8 cellular contexts compared by ENCODE assay signal in the genomic region with DNA sequence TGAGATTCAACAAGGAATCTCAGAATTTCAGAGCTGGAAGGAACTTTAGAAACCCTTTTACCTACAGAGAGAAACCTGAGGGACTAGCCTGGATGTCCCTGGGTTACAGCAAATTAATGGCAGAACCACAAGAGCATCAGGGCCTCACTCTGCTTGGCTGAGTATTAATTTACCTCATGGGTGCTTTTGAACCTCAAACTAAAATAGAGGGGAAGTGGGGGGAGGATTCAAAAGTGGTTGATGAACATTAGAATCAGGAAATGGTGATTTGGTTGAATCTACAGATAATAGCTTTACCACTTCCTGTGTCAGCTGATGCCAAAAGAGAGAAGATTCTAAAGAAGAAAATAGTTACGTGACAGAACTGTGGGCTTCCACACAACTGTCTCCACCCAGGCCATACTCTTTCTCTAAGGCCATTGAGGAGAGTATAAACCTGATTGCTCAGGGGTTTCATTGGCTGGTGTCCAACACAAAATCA. TPM values are rescaled to one million over a fixed set of nuclear protein-coding genes. Genes with fewer than 3 reads are reported as not detected.
A peak's percentile ranks its signal among the peaks of the same experiment; 100 is the strongest.
DNase-seq lines count a peak whose midpoint lies in the region; ATAC-seq and TF ChIP-seq lines count a peak whose summit lies in the region.

No MANE protein-coding gene starts in this region.

- H3K27me3 Mint-ChIP-seq in activated naive CD4-positive, alpha-beta T cell treated with anti-CD3 and anti-CD28 coated beads, Interleukin-2, amount 10 ng/mL, durations not matched to agents 7 days and 5 days = no peaks in the 10 kb centered on the region
- H3K27me3 Mint-ChIP-seq in stimulated activated naive B cell treated with anti-CD40 and anti-IgM and Interleukin-4, amounts not matched to agents 10 μg/mL and 1 μg/mL and 100 μg/mL, for 72 hours = peaks cover 9 to 21% of the 10 kb centered on the region in 2 donors
- peaks cover 30% of the 10 kb centered on the region for H3K27me3 Mint-ChIP-seq in HFFc6 (ENCODE audit: insufficient read depth)

- H3K4me3 ChIP-seq in SK-N-MC = peak overlapping the region; percentile 0; the same call in 1 of the 2 replicates

- H3K27ac Mint-ChIP-seq in activated naive CD4-positive, alpha-beta T cell treated with anti-CD3 and anti-CD28 coated beads, Interleukin-2, amount 10 ng/mL, durations not matched to agents 7 days and 5 days = peak overlapping the region; percentile 96
- peak overlapping the region; percentile 97 for H3K27ac Mint-ChIP-seq in stimulated activated naive B cell treated with anti-CD40 and anti-IgM and Interleukin-4, amounts not matched to agents 10 μg/mL and 1 μg/mL and 100 μg/mL, for 72 hours
- H3K27ac Mint-ChIP-seq in HFFc6 = no peak overlapping the region

- no peak overlapping the region for H3K27ac ChIP-seq in SK-N-MC

- H3K9me3 ChIP-seq in SK-N-MC (ENCODE audit: low read depth, low read length) = no peaks in the 10 kb centered on the region

- peaks cover 21% of the 10 kb centered on the region for H3K36me3 Mint-ChIP-seq in activated naive CD4-positive, alpha-beta T cell treated with anti-CD3 and anti-CD28 coated beads, Interleukin-2, amount 10 ng/mL, durations not matched to agents 7 days and 5 days
- H3K36me3 Mint-ChIP-seq in stimulated activated naive B cell treated with anti-CD40 and anti-IgM and Interleukin-4, amounts not matched to agents 10 μg/mL and 1 μg/mL and 100 μg/mL, for 72 hours = peaks cover 9% of the 10 kb centered on the region in 2 donors
- no peaks in the 10 kb centered on the region for H3K36me3 Mint-ChIP-seq in HFFc6 (ENCODE audit: low read depth)

- peak overlapping the region; percentile 53 for H3K4me3 Mint-ChIP-seq in activated naive CD4-positive, alpha-beta T cell treated with anti-CD3 and anti-CD28 coated beads, Interleukin-2, amount 10 ng/mL, durations not matched to agents 7 days and 5 days
- H3K4me3 Mint-ChIP-seq in stimulated activated naive B cell treated with anti-CD40 and anti-IgM and Interleukin-4, amounts not matched to agents 10 μg/mL and 1 μg/mL and 100 μg/mL, for 72 hours = peak overlapping the region; percentile 18 to 23
- no peak overlapping the region for H3K4me3 Mint-ChIP-seq in HFFc6

- no peak overlapping the region for H3K9ac ChIP-seq in SK-N-MC (ENCODE audit: insufficient read length)

- H3K36me3 ChIP-seq in SK-N-MC (ENCODE audit: insufficient read depth, low read length) = no peaks in the 10 kb centered on the region

- DNase-seq in activated naive CD4-positive, alpha-beta T cell treated with anti-CD3 and anti-CD28 coated beads, Interleukin-2, amount 10 ng/mL, durations not matched to agents 7 days and 5 days = peak; percentile 58
- no peak for DNase-seq in activated naive CD4-positive, alpha-beta T cell treated with anti-CD3 and anti-CD28 coated beads, Interleukin-2, amount 50 U/mL, for 16 hours
- DNase-seq in SK-N-MC (ENCODE audit: low read depth, low spot score) (peak; percentile 61), RKO (ENCODE audit: low spot score) (no peak), HFFc6 (no peak)
- peak; percentile 44 for DNase-seq in stimulated activated naive B cell treated with anti-CD40 and anti-IgM and Interleukin-4, amounts not matched to agents 10 μg/mL and 1 μg/mL and 100 μg/mL, for 72 hours

- TF ChIP-seq CTCF in HFFc6 (IDR thresholded peaks at IDR 0.05) = no peak

- peaks cover 94% of the 10 kb centered on the region for H3K4me1 Mint-ChIP-seq in activated naive CD4-positive, alpha-beta T cell treated with anti-CD3 and anti-CD28 coated beads, Interleukin-2, amount 10 ng/mL, durations not matched to agents 7 days and 5 days
- peaks cover 63 to 92% of the 10 kb centered on the region in 2 donors for H3K4me1 Mint-ChIP-seq in stimulated activated naive B cell treated with anti-CD40 and anti-IgM and Interleukin-4, amounts not matched to agents 10 μg/mL and 1 μg/mL and 100 μg/mL, for 72 hours
- H3K4me1 Mint-ChIP-seq in HFFc6 (ENCODE audit: low read depth) = peaks cover 9% of the 10 kb centered on the region; the same call in 1 of the 2 replicates

- CTCF ChIA-PET in activated naive CD4-positive, alpha-beta T cell treated with anti-CD3 and anti-CD28 coated beads, Interleukin-2, amount 10 ng/mL, durations not matched to agents 7 days and 5 days (lab: Charles Lee) = interaction anchor here (1.1 to 3.4 kb wide), 4 partner anchors 12 to 48 kb away, joined by 3 to 24 read pairs (median 8); no protein-coding TSS in a partner anchor

- peak; percentile 65 for ATAC-seq in HG02938 (IDR thresholded peaks at IDR 0.05; ENCODE audit: unreplicated experiment)
- peak; percentile 73 to 74 for ATAC-seq in stimulated activated naive B cell treated with anti-CD40 and anti-IgM and Interleukin-4, amounts not matched to agents 10 μg/mL and 1 μg/mL and 100 μg/mL, for 72 hours (replicated peaks)
- no peak for ATAC-seq in HG03025 (IDR thresholded peaks at IDR 0.05; ENCODE audit: low FRiP score, unreplicated experiment)

- peaks cover 9% of the 10 kb centered on the region for H3K9me3 Mint-ChIP-seq in activated naive CD4-positive, alpha-beta T cell treated with anti-CD3 and anti-CD28 coated beads, Interleukin-2, amount 10 ng/mL, durations not matched to agents 7 days and 5 days
- peaks cover 8 to 14% of the 10 kb centered on the region in 2 donors for H3K9me3 Mint-ChIP-seq in stimulated activated naive B cell treated with anti-CD40 and anti-IgM and Interleukin-4, amounts not matched to agents 10 μg/mL and 1 μg/mL and 100 μg/mL, for 72 hours
- no peaks in the 10 kb centered on the region; the same call in 1 of the 2 replicates for H3K9me3 Mint-ChIP-seq in HFFc6

RNA-seq across cellular contexts. Expression of a gene that starts 11.3 kb away (rescaled TPM):
- total RNA-seq in HFFc6 (2021; fragmentation: NEBNext Ultra II Directional; extraction: Animal tissue kit (Norgen Biotek cat#: 25700)) = not detected

Comparison
In these comparisons a context has a peak if more than half of its experiments do, and no peak if none do; other contexts are left out.
1. DNase-seq: peak in activated naive CD4-positive, alpha-beta T cell treated with anti-CD3 and anti-CD28 coated beads, Interleukin-2, amount 10 ng/mL, durations not matched to agents 7 days and 5 days (single experiment), SK-N-MC (single experiment) and stimulated activated naive B cell treated with anti-CD40 and anti-IgM and Interleukin-4, amounts not matched to agents 10 μg/mL and 1 μg/mL and 100 μg/mL, for 72 hours (single experiment); none in activated naive CD4-positive, alpha-beta T cell treated with anti-CD3 and anti-CD28 coated beads, Interleukin-2, amount 50 U/mL, for 16 hours (single experiment), RKO (single experiment) and HFFc6 (single experiment).